8 cellular contexts compared by ENCODE assay signal in the genomic region with DNA sequence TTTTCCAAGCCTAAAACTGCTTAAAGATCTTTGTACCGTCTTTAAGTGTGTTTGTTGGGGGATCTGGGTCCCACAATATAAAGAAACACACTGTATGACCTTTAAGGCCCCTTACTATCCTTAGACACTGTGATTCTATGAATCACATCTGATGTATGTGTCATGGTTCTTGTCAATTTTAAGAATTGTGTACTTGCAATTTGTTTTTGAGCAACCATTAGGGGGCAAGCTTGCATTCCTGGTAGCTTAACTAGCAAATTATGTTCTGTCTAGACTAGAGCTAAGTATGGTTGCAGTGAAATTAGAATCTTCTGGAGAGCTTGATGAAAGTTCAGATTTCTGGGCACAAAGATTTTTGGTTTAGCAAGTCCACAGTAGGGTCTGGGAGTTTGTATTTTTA.
A peak's percentile ranks its signal among the peaks of the same experiment; 100 is the strongest.
DNase-seq lines count a peak whose midpoint lies in the region; ATAC-seq and TF ChIP-seq lines count a peak whose summit lies in the region.

No MANE protein-coding gene starts in this region.

- TF ChIP-seq CTCF in BJ (IDR thresholded peaks at IDR 0.05; ENCODE audit: insufficient read depth, low read depth, low read length) (peak; percentile 67), foreskin fibroblast (IDR thresholded peaks at IDR 0.05; ENCODE audit: low read depth, low read length) (peak; percentile 69), tibial artery (IDR thresholded peaks at IDR 0.05) (peak; percentile 13 to 21)

- DNase-seq in BJ (ENCODE audit: low read depth), result peak; percentile 21
- peak; percentile 54 for DNase-seq in HPDE6-E6E7 (ENCODE audit: extremely low spot score)
- peak; percentile 55 to 58 for DNase-seq in SJSA1 (ENCODE audit: low read depth in 1 of 2, low spot score in 2 of 2)
- peak; percentile 65 to 85 for DNase-seq in foreskin fibroblast
- no peak for DNase-seq in tibial artery
- no peak for DNase-seq in nucleus accumbens (lab: John Stamatoyannopoulos, UW)
- no peak for DNase-seq in stimulated activated CD8-positive, alpha-beta memory T cell treated with anti-CD3 and anti-CD28 coated beads, Interleukin-4, amount 100 ng/mL, for 48 hours

- no peak overlapping the region for H3K4me3 ChIP-seq in BJ (ENCODE audit: low read depth, low read length)
- no peak overlapping the region for H3K4me3 ChIP-seq in SJSA1
- no peak overlapping the region for H3K4me3 ChIP-seq in foreskin fibroblast (ENCODE audit: low read depth in 1 of 2, low read length in 2 of 2)
- no peak overlapping the region for H3K4me3 ChIP-seq in tibial artery

- CTCF ChIA-PET in BJ (lab: Yijun Ruan, JAX), result interaction anchor here (1.0 to 4.1 kb wide), 15 partner anchors 9 to 355 kb away, joined by 3 to 25 read pairs (median 5); no protein-coding TSS in a partner anchor

- H3K27ac ChIP-seq in SJSA1 (peak overlapping the region; percentile 46), tibial artery (no peak overlapping the region)

- H3K4me1 ChIP-seq in SJSA1 (replicated peaks), result peaks cover 45% of the 10 kb centered on the region
- peaks cover 0 to 15% (median 0%) of the 10 kb centered on the region in 4 donors for H3K4me1 ChIP-seq in tibial artery

- POLR2A ChIA-PET in BJ (lab: Charles Lee), result no interaction called here

- ATAC-seq in GM18519 (IDR thresholded peaks at IDR 0.05; ENCODE audit: low FRiP score, unreplicated experiment), result peak; percentile 85

- H3K9me3 ChIP-seq in SJSA1 (replicated peaks) (no peaks in the 10 kb centered on the region), tibial artery (no peaks in the 10 kb centered on the region)

- intact Hi-C loops in tibial artery (cut with DNase I; ENCODE audit: low total_unique reads), result no loop called here

- no peaks in the 10 kb centered on the region for H3K36me3 ChIP-seq in BJ (ENCODE audit: control insufficient read depth, insufficient read depth, low read length)
- H3K36me3 ChIP-seq in SJSA1, result no peaks in the 10 kb centered on the region
- H3K36me3 ChIP-seq in tibial artery, result no peaks in the 10 kb centered on the region

- H3K27me3 ChIP-seq in BJ (ENCODE audit: control insufficient read depth, insufficient read depth, low read length), result no peaks in the 10 kb centered on the region
- H3K27me3 ChIP-seq in SJSA1 (replicated peaks), result no peaks in the 10 kb centered on the region
- H3K27me3 ChIP-seq in tibial artery, result no peaks in the 10 kb centered on the region

Comparison
In these comparisons a context has a peak if more than half of its experiments do, and no peak if none do; other contexts are left out.
1. DNase-seq: peak in BJ (single experiment), HPDE6-E6E7 (single experiment), SJSA1 (2 of 2) and foreskin fibroblast (2 of 2); none in tibial artery (0 of 2), nucleus accumbens (0 of 56) and stimulated activated CD8-positive, alpha-beta memory T cell treated with anti-CD3 and anti-CD28 coated beads, Interleukin-4, amount 100 ng/mL, for 48 hours (single experiment).
2. CTCF ChIP-seq: peak in every context shown above with its lines; median percentile 69 in foreskin fibroblast; 67 in BJ; 17 in tibial artery.